ENCODE assay signal across 1 cellular context in genomic region chr20:34516038-34516873, GRCh38.
TF ChIP-seq lines count a peak whose summit lies in the region.

DYNLRB1 (plus strand) TSS chr20:34516422; CDS start chr20:34516459, 37 bp downstream.

TF ChIP-seq in K562, 482 proteins besides CTCF, POLR2A, EP300 and RAD21 (continued from another document and continues in another):
- TF ChIP-seq C11orf30 (IDR thresholded peaks at IDR 0.05; ENCODE audit: low read depth): peak; percentile 71
- peak; percentile 73 for TF ChIP-seq HMGN3 (IDR thresholded peaks at IDR 0.05; ENCODE audit: borderline replicate concordance, extremely low read depth, insufficient read length, low read depth, low read length)
- TF ChIP-seq ARNT (IDR thresholded peaks at IDR 0.05): no peak
- TF ChIP-seq PHF8 (IDR thresholded peaks at IDR 0.05; ENCODE audit: borderline replicate concordance, low read length): peak; percentile 86
- TF ChIP-seq, protein P1, sequence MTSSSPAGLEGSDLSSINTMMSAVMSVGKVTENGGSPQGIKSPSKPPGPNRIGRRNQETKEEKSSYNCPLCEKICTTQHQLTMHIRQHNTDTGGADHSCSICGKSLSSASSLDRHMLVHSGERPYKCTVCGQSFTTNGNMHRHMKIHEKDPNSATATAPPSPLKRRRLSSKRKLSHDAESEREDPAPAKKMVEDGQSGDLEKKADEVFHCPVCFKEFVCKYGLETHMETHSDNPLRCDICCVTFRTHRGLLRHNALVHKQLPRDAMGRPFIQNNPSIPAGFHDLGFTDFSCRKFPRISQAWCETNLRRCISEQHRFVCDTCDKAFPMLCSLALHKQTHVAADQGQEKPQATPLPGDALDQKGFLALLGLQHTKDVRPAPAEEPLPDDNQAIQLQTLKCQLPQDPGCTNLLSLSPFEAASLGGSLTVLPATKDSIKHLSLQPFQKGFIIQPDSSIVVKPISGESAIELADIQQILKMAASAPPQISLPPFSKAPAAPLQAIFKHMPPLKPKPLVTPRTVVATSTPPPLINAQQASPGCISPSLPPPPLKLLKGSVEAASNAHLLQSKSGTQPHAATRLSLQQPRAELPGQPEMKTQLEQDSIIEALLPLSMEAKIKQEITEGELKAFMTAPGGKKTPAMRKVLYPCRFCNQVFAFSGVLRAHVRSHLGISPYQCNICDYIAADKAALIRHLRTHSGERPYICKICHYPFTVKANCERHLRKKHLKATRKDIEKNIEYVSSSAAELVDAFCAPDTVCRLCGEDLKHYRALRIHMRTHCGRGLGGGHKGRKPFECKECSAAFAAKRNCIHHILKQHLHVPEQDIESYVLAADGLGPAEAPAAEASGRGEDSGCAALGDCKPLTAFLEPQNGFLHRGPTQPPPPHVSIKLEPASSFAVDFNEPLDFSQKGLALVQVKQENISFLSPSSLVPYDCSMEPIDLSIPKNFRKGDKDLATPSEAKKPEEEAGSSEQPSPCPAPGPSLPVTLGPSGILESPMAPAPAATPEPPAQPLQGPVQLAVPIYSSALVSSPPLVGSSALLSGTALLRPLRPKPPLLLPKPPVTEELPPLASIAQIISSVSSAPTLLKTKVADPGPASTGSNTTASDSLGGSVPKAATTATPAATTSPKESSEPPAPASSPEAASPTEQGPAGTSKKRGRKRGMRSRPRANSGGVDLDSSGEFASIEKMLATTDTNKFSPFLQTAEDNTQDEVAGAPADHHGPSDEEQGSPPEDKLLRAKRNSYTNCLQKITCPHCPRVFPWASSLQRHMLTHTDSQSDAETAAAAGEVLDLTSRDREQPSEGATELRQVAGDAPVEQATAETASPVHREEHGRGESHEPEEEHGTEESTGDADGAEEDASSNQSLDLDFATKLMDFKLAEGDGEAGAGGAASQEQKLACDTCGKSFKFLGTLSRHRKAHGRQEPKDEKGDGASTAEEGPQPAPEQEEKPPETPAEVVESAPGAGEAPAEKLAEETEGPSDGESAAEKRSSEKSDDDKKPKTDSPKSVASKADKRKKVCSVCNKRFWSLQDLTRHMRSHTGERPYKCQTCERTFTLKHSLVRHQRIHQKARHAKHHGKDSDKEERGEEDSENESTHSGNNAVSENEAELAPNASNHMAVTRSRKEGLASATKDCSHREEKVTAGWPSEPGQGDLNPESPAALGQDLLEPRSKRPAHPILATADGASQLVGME (CRISPR knock-in tag; IDR thresholded peaks at IDR 0.05): no peak
- TF ChIP-seq ZNF436 (CRISPR knock-in tag; IDR thresholded peaks at IDR 0.05): 0 out of 2 replicates have a peak, but pooled peaks have one; percentile 38
- no peak for TF ChIP-seq ZNF445 (CRISPR knock-in tag; IDR thresholded peaks at IDR 0.05; ENCODE audit: low read depth)
- TF ChIP-seq ATF3 (IDR thresholded peaks at IDR 0.05): no peak
- TF ChIP-seq ATF3 (CRISPR knock-in tag; conservative IDR thresholded peaks at IDR 0.05): no peak
- TF ChIP-seq, protein P2, sequence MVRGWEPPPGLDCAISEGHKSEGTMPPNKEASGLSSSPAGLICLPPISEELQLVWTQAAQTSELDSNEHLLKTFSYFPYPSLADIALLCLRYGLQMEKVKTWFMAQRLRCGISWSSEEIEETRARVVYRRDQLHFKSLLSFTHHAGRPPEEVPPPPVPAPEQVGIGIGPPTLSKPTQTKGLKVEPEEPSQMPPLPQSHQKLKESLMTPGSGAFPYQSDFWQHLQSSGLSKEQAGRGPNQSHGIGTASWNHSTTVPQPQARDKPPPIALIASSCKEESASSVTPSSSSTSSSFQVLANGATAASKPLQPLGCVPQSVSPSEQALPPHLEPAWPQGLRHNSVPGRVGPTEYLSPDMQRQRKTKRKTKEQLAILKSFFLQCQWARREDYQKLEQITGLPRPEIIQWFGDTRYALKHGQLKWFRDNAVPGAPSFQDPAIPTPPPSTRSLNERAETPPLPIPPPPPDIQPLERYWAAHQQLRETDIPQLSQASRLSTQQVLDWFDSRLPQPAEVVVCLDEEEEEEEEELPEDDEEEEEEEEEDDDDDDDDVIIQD (CRISPR knock-in tag; IDR thresholded peaks at IDR 0.05): no peak
- TF ChIP-seq CXXC5 (CRISPR knock-in tag; IDR thresholded peaks at IDR 0.05): peak; percentile 79
- TF ChIP-seq ARID1B (IDR thresholded peaks at IDR 0.05): 0 out of 2 replicates have a peak, but pooled peaks have one; percentile 9
- peak; percentile 88 for TF ChIP-seq EP400 (IDR thresholded peaks at IDR 0.05)
- TF ChIP-seq POLR2AphosphoS2 (IDR thresholded peaks at IDR 0.05; ENCODE audit: low read length): no peak
- no peak for TF ChIP-seq ZNF785 (CRISPR knock-in tag; IDR thresholded peaks at IDR 0.05)
- TF ChIP-seq ZNF584 (CRISPR knock-in tag; IDR thresholded peaks at IDR 0.05; ENCODE audit: low read depth): no peak
- no peak for TF ChIP-seq CBX2 (IDR thresholded peaks at IDR 0.05; ENCODE audit: insufficient read depth, low read length, poor library complexity, severe bottlenecking)
- no peak for TF ChIP-seq DDX20 (tag; IDR thresholded peaks at IDR 0.05; ENCODE audit: low read depth)
- TF ChIP-seq FOS (IDR thresholded peaks at IDR 0.05; ENCODE audit: extremely low read depth, insufficient read length): peak; percentile 75
- TF ChIP-seq ZBED1 (IDR thresholded peaks at IDR 0.05): no peak
- TF ChIP-seq POLR2AphosphoS5 (IDR thresholded peaks at IDR 0.05; ENCODE audit: control insufficient read depth, insufficient read depth, low read depth, low read length): peak; percentile 67; the same call in 1 of the 2 replicates
- no peak for TF ChIP-seq ZFP1 (CRISPR knock-in tag; IDR thresholded peaks at IDR 0.05)
- peak; percentile 52 for TF ChIP-seq GATA2 (CRISPR knock-in tag; IDR thresholded peaks at IDR 0.05)
- TF ChIP-seq GTF2E2 (tag; IDR thresholded peaks at IDR 0.05): peak; percentile 76; the same call in 1 of the 2 replicates
- peak; percentile 75; the same call in 1 of the 2 replicates for TF ChIP-seq MBD2 (IDR thresholded peaks at IDR 0.05; ENCODE audit: borderline replicate concordance, low read depth)
- peak; percentile 72; the same call in 1 of the 2 replicates for TF ChIP-seq RB1 (IDR thresholded peaks at IDR 0.05; ENCODE audit: low read depth)
- no peak for TF ChIP-seq TCF3 (CRISPR knock-in tag; IDR thresholded peaks at IDR 0.05)
- 0 out of 2 replicates have a peak, but pooled peaks have one; percentile 2 for TF ChIP-seq ZNF121 (CRISPR knock-in tag; conservative IDR thresholded peaks at IDR 0.05)
- peak; percentile 60; the same call in 1 of the 2 replicates for TF ChIP-seq BCOR (IDR thresholded peaks at IDR 0.05)
- TF ChIP-seq, protein P3, sequence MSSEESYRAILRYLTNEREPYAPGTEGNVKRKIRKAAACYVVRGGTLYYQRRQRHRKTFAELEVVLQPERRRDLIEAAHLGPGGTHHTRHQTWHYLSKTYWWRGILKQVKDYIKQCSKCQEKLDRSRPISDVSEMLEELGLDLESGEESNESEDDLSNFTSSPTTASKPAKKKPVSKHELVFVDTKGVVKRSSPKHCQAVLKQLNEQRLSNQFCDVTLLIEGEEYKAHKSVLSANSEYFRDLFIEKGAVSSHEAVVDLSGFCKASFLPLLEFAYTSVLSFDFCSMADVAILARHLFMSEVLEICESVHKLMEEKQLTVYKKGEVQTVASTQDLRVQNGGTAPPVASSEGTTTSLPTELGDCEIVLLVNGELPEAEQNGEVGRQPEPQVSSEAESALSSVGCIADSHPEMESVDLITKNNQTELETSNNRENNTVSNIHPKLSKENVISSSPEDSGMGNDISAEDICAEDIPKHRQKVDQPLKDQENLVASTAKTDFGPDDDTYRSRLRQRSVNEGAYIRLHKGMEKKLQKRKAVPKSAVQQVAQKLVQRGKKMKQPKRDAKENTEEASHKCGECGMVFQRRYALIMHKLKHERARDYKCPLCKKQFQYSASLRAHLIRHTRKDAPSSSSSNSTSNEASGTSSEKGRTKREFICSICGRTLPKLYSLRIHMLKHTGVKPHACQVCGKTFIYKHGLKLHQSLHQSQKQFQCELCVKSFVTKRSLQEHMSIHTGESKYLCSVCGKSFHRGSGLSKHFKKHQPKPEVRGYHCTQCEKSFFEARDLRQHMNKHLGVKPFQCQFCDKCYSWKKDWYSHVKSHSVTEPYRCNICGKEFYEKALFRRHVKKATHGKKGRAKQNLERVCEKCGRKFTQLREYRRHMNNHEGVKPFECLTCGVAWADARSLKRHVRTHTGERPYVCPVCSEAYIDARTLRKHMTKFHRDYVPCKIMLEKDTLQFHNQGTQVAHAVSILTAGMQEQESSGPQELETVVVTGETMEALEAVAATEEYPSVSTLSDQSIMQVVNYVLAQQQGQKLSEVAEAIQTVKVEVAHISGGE (CRISPR knock-in tag; IDR thresholded peaks at IDR 0.05): peak in 2 of 3 experiments; percentile 41 to 95; a peak in 3 of 6 replicates
- TF ChIP-seq TFAP4 (CRISPR knock-in tag; IDR thresholded peaks at IDR 0.05; ENCODE audit: borderline replicate concordance): peak; percentile 71; the same call in 1 of the 2 replicates
- TF ChIP-seq TOE1 (IDR thresholded peaks at IDR 0.05; ENCODE audit: borderline replicate concordance): peak; percentile 67; the same call in 1 of the 2 replicates
- no peak for TF ChIP-seq TOE1 (CRISPR knock-in tag; IDR thresholded peaks at IDR 0.05; ENCODE audit: borderline replicate concordance, low read depth)
- no peak for TF ChIP-seq SIX5 (IDR thresholded peaks at IDR 0.05; ENCODE audit: borderline replicate concordance in 1 of 2, insufficient read depth in 1 of 2, low read depth in 1 of 2, low read length in 2 of 2)
- TF ChIP-seq ZNF551 (CRISPR knock-in tag; IDR thresholded peaks at IDR 0.05): no peak
- TF ChIP-seq ZNF41 (CRISPR knock-in tag; conservative IDR thresholded peaks at IDR 0.05): no peak
- TF ChIP-seq TFAM (CRISPR knock-in tag; conservative IDR thresholded peaks at IDR 0.05): no peak
- peak; percentile 32; the same call in 1 of the 2 replicates for TF ChIP-seq SAFB (IDR thresholded peaks at IDR 0.05; ENCODE audit: borderline replicate concordance, low read depth, low read length)
- TF ChIP-seq ELF1 (tag; IDR thresholded peaks at IDR 0.05): peak; percentile 79
- no peak for TF ChIP-seq RHOXF2B (CRISPR knock-in tag; conservative IDR thresholded peaks at IDR 0.05)
- TF ChIP-seq, protein P4, sequence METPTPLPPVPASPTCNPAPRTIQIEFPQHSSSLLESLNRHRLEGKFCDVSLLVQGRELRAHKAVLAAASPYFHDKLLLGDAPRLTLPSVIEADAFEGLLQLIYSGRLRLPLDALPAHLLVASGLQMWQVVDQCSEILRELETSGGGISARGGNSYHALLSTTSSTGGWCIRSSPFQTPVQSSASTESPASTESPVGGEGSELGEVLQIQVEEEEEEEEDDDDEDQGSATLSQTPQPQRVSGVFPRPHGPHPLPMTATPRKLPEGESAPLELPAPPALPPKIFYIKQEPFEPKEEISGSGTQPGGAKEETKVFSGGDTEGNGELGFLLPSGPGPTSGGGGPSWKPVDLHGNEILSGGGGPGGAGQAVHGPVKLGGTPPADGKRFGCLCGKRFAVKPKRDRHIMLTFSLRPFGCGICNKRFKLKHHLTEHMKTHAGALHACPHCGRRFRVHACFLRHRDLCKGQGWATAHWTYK (CRISPR knock-in tag; IDR thresholded peaks at IDR 0.05): no peak
- TF ChIP-seq, protein P5, sequence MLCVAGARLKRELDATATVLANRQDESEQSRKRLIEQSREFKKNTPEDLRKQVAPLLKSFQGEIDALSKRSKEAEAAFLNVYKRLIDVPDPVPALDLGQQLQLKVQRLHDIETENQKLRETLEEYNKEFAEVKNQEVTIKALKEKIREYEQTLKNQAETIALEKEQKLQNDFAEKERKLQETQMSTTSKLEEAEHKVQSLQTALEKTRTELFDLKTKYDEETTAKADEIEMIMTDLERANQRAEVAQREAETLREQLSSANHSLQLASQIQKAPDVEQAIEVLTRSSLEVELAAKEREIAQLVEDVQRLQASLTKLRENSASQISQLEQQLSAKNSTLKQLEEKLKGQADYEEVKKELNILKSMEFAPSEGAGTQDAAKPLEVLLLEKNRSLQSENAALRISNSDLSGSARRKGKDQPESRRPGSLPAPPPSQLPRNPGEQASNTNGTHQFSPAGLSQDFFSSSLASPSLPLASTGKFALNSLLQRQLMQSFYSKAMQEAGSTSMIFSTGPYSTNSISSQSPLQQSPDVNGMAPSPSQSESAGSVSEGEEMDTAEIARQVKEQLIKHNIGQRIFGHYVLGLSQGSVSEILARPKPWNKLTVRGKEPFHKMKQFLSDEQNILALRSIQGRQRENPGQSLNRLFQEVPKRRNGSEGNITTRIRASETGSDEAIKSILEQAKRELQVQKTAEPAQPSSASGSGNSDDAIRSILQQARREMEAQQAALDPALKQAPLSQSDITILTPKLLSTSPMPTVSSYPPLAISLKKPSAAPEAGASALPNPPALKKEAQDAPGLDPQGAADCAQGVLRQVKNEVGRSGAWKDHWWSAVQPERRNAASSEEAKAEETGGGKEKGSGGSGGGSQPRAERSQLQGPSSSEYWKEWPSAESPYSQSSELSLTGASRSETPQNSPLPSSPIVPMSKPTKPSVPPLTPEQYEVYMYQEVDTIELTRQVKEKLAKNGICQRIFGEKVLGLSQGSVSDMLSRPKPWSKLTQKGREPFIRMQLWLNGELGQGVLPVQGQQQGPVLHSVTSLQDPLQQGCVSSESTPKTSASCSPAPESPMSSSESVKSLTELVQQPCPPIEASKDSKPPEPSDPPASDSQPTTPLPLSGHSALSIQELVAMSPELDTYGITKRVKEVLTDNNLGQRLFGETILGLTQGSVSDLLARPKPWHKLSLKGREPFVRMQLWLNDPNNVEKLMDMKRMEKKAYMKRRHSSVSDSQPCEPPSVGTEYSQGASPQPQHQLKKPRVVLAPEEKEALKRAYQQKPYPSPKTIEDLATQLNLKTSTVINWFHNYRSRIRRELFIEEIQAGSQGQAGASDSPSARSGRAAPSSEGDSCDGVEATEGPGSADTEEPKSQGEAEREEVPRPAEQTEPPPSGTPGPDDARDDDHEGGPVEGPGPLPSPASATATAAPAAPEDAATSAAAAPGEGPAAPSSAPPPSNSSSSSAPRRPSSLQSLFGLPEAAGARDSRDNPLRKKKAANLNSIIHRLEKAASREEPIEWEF (CRISPR knock-in tag; IDR thresholded peaks at IDR 0.05): no peak
- TF ChIP-seq NFXL1 (CRISPR knock-in tag; IDR thresholded peaks at IDR 0.05): no peak
- TF ChIP-seq, protein P6, sequence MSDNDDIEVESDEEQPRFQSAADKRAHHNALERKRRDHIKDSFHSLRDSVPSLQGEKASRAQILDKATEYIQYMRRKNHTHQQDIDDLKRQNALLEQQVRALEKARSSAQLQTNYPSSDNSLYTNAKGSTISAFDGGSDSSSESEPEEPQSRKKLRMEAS (CRISPR knock-in tag; IDR thresholded peaks at IDR 0.05): peak; percentile 30; the same call in 1 of the 2 replicates
